Comparison of ENCODE assay signal across 8 cellular contexts in genomic region chr6:150622941-150623874, GRCh38.
DNase-seq lines count a peak whose midpoint lies in the region; ATAC-seq and TF ChIP-seq lines count a peak whose summit lies in the region.

No MANE protein-coding gene starts in this region.

- H3K27ac Mint-ChIP-seq in nephron: peak overlapping the region in 2 of 3 experiments; percentile 15 to 17

- peaks cover 48% of the 10 kb centered on the region for H3K4me1 Mint-ChIP-seq in nephron

- ATAC-seq in GM18873 (IDR thresholded peaks at IDR 0.05; ENCODE audit: low FRiP score, unreplicated experiment): peak; percentile 97
- peak; percentile 96 for ATAC-seq in HG03039 (IDR thresholded peaks at IDR 0.05; ENCODE audit: unreplicated experiment)

- H3K4me3 Mint-ChIP-seq in nephron: no peak overlapping the region

- H3K9me3 Mint-ChIP-seq in nephron: peaks cover 4% of the 10 kb centered on the region

- H3K27me3 Mint-ChIP-seq in nephron (ENCODE audit: low read depth): no peaks in the 10 kb centered on the region

- DNase-seq in Ammon's horn (ENCODE audit: low spot score): peak; percentile 43
- DNase-seq in NCI-H345 treated with DMSO at 0.1 percent for 48 hours (lab: John Stamatoyannopoulos, UW; ENCODE audit: unreplicated experiment): peak; percentile 57
- no peak for DNase-seq in SW480 (ENCODE audit: low spot score)
- DNase-seq in COR-L47 (lab: John Stamatoyannopoulos, UW): no peak
- no peak for DNase-seq in GDM1 (lab: John Stamatoyannopoulos, UW)

- TF ChIP-seq CTCF in nephron (IDR thresholded peaks at IDR 0.05; ENCODE audit: unreplicated experiment in 3 of 3): no peak

- H3K36me3 Mint-ChIP-seq in nephron (ENCODE audit: low read depth): peaks cover 46% of the 10 kb centered on the region

Comparison
In these comparisons a context has a peak if more than half of its experiments do, and no peak if none do; other contexts are left out.
1. DNase-seq: peak in Ammon's horn (single experiment) and NCI-H345 treated with DMSO at 0.1 percent for 48 hours (single experiment); none in SW480 (single experiment), COR-L47 (single experiment) and GDM1 (single experiment).